In the genomic region with DNA sequence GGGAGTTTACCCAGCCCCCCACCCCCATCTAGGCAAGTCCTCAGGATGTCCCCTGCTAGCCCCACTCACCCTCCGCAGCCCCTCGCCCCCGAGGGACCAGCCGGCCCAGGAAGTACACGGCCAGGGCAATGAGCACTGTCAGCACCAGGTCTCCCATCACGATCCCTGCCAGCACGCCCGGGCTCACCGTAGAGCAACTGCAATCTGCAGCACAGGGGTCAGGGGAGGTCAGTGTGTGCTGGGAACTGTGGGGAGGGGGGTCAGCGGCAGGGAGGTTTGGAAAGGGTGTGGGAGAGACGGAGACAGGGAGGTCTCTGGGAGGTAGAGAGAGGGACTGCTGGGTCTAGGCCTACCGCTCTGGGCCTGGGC, we compare ENCODE assay signal across 2 cellular contexts.
TF ChIP-seq lines count a peak whose summit lies in the region.

No MANE protein-coding gene starts in this region.

TF ChIP-seq in GM23338, 12 proteins besides CTCF, POLR2A, EP300 and RAD21 (continued from another document):
- TF ChIP-seq ZNF331 (CRISPR knock-in tag; IDR thresholded peaks at IDR 0.05; ENCODE audit: low read depth) (no peak), STAT1 (IDR thresholded peaks at IDR 0.05; ENCODE audit: unreplicated experiment) (no peak), ZNF114 (CRISPR knock-in tag; IDR thresholded peaks at IDR 0.05) (no peak), EZH2phosphoT487 (IDR thresholded peaks at IDR 0.05; ENCODE audit: unreplicated experiment) (no peak), CREB1 (CRISPR knock-in tag; IDR thresholded peaks at IDR 0.05; ENCODE audit: low read depth) (no peak)
- TF ChIP-seq, protein P1, sequence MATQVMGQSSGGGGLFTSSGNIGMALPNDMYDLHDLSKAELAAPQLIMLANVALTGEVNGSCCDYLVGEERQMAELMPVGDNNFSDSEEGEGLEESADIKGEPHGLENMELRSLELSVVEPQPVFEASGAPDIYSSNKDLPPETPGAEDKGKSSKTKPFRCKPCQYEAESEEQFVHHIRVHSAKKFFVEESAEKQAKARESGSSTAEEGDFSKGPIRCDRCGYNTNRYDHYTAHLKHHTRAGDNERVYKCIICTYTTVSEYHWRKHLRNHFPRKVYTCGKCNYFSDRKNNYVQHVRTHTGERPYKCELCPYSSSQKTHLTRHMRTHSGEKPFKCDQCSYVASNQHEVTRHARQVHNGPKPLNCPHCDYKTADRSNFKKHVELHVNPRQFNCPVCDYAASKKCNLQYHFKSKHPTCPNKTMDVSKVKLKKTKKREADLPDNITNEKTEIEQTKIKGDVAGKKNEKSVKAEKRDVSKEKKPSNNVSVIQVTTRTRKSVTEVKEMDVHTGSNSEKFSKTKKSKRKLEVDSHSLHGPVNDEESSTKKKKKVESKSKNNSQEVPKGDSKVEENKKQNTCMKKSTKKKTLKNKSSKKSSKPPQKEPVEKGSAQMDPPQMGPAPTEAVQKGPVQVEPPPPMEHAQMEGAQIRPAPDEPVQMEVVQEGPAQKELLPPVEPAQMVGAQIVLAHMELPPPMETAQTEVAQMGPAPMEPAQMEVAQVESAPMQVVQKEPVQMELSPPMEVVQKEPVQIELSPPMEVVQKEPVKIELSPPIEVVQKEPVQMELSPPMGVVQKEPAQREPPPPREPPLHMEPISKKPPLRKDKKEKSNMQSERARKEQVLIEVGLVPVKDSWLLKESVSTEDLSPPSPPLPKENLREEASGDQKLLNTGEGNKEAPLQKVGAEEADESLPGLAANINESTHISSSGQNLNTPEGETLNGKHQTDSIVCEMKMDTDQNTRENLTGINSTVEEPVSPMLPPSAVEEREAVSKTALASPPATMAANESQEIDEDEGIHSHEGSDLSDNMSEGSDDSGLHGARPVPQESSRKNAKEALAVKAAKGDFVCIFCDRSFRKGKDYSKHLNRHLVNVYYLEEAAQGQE (IDR thresholded peaks at IDR 0.05; ENCODE audit: unreplicated experiment): no peak
- TF ChIP-seq, protein P2, sequence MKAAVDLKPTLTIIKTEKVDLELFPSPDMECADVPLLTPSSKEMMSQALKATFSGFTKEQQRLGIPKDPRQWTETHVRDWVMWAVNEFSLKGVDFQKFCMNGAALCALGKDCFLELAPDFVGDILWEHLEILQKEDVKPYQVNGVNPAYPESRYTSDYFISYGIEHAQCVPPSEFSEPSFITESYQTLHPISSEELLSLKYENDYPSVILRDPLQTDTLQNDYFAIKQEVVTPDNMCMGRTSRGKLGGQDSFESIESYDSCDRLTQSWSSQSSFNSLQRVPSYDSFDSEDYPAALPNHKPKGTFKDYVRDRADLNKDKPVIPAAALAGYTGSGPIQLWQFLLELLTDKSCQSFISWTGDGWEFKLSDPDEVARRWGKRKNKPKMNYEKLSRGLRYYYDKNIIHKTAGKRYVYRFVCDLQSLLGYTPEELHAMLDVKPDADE (IDR thresholded peaks at IDR 0.05): no peak
- TF ChIP-seq, protein P3, sequence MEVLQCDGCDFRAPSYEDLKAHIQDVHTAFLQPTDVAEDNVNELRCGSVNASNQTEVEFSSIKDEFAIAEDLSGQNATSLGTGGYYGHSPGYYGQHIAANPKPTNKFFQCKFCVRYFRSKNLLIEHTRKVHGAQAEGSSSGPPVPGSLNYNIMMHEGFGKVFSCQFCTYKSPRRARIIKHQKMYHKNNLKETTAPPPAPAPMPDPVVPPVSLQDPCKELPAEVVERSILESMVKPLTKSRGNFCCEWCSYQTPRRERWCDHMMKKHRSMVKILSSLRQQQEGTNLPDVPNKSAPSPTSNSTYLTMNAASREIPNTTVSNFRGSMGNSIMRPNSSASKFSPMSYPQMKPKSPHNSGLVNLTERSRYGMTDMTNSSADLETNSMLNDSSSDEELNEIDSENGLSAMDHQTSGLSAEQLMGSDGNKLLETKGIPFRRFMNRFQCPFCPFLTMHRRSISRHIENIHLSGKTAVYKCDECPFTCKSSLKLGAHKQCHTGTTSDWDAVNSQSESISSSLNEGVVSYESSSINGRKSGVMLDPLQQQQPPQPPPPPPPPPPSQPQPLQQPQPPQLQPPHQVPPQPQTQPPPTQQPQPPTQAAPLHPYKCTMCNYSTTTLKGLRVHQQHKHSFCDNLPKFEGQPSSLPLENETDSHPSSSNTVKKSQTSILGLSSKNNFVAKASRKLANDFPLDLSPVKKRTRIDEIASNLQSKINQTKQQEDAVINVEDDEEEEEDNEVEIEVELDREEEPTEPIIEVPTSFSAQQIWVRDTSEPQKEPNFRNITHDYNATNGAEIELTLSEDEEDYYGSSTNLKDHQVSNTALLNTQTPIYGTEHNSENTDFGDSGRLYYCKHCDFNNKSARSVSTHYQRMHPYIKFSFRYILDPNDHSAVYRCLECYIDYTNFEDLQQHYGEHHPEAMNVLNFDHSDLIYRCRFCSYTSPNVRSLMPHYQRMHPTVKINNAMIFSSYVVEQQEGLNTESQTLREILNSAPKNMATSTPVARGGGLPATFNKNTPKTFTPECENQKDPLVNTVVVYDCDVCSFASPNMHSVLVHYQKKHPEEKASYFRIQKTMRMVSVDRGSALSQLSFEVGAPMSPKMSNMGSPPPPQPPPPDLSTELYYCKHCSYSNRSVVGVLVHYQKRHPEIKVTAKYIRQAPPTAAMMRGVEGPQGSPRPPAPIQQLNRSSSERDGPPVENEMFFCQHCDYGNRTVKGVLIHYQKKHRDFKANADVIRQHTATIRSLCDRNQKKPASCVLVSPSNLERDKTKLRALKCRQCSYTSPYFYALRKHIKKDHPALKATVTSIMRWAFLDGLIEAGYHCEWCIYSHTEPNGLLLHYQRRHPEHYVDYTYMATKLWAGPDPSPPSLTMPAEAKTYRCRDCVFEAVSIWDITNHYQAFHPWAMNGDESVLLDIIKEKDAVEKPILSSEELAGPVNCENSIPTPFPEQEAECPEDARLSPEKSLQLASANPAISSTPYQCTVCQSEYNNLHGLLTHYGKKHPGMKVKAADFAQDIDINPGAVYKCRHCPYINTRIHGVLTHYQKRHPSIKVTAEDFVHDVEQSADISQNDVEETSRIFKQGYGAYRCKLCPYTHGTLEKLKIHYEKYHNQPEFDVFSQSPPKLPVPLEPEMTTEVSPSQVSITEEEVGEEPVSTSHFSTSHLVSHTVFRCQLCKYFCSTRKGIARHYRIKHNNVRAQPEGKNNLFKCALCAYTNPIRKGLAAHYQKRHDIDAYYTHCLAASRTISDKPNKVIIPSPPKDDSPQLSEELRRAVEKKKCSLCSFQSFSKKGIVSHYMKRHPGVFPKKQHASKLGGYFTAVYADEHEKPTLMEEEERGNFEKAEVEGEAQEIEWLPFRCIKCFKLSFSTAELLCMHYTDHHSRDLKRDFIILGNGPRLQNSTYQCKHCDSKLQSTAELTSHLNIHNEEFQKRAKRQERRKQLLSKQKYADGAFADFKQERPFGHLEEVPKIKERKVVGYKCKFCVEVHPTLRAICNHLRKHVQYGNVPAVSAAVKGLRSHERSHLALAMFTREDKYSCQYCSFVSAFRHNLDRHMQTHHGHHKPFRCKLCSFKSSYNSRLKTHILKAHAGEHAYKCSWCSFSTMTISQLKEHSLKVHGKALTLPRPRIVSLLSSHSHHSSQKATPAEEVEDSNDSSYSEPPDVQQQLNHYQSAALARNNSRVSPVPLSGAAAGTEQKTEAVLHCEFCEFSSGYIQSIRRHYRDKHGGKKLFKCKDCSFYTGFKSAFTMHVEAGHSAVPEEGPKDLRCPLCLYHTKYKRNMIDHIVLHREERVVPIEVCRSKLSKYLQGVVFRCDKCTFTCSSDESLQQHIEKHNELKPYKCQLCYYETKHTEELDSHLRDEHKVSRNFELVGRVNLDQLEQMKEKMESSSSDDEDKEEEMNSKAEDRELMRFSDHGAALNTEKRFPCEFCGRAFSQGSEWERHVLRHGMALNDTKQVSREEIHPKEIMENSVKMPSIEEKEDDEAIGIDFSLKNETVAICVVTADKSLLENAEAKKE (CRISPR knock-in tag; IDR thresholded peaks at IDR 0.05): no peak
TF ChIP-seq in GM23338: peak in this region for 0.

TF ChIP-seq in liver, 16 proteins besides CTCF, POLR2A, EP300 and RAD21 (continued from another document):
- TF ChIP-seq SP1 (IDR thresholded peaks at IDR 0.05): no peak
- TF ChIP-seq HNF4A (conservative IDR thresholded peaks at IDR 0.05): no peak
- TF ChIP-seq FOXA2 (IDR thresholded peaks at IDR 0.05): no peak
- TF ChIP-seq JUND (IDR thresholded peaks at IDR 0.05): no peak
- no peak for TF ChIP-seq HNF4G (IDR thresholded peaks at IDR 0.05)
- TF ChIP-seq, protein P4, sequence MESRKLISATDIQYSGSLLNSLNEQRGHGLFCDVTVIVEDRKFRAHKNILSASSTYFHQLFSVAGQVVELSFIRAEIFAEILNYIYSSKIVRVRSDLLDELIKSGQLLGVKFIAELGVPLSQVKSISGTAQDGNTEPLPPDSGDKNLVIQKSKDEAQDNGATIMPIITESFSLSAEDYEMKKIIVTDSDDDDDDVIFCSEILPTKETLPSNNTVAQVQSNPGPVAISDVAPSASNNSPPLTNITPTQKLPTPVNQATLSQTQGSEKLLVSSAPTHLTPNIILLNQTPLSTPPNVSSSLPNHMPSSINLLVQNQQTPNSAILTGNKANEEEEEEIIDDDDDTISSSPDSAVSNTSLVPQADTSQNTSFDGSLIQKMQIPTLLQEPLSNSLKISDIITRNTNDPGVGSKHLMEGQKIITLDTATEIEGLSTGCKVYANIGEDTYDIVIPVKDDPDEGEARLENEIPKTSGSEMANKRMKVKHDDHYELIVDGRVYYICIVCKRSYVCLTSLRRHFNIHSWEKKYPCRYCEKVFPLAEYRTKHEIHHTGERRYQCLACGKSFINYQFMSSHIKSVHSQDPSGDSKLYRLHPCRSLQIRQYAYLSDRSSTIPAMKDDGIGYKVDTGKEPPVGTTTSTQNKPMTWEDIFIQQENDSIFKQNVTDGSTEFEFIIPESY (IDR thresholded peaks at IDR 0.05): no peak
- TF ChIP-seq FOXA1 (IDR thresholded peaks at IDR 0.05): no peak
- no peak for TF ChIP-seq TAF1 (conservative IDR thresholded peaks at IDR 0.05)
- TF ChIP-seq NR2F2 (IDR thresholded peaks at IDR 0.05): no peak
- TF ChIP-seq, protein P1 (IDR thresholded peaks at IDR 0.05): no peak
- TF ChIP-seq, protein P5, sequence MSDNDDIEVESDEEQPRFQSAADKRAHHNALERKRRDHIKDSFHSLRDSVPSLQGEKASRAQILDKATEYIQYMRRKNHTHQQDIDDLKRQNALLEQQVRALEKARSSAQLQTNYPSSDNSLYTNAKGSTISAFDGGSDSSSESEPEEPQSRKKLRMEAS (IDR thresholded peaks at IDR 0.05): no peak
- TF ChIP-seq RXRA (IDR thresholded peaks at IDR 0.05): no peak
- TF ChIP-seq EGR1 (IDR thresholded peaks at IDR 0.05; ENCODE audit: low read depth in 2 of 2): no peak
